ENCODE assay signal across 8 cellular contexts in the genomic region with DNA sequence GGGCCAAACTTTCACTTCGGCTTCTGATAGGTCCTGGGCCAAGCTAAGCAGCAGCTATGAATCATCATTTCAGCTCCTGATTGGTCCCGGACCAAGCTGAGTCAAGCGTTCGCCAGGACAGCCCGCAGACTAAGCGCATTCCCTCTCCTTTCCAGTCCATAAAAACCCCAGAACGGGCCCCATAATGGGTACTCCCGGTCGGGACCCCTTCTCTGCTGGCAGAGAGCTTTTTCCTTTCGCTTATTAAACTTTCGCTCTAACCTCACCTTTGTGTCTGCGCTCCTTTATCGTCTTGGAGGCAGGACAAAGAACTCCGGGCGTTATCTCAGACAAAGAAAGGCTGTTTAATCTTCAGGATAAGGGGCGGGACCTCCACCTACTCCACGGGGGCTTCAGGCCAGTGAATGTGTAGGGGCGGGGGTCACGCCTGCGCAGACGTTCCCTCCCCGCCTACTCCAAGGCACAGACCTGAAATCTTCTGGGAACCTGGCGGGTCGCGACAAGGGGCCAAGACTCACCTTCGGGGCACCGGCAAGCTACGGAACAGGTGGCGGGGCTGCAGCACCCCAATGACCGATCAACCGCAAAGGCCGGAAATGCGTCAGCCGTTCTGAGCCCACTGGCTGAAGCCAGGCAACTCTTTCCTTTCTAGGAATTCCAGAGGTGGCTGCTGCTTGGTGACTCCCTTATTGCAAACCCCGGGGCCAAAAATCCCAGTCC. TPM values are rescaled to one million over a fixed set of nuclear protein-coding genes. Genes with fewer than 3 reads are reported as not detected.
DNase-seq lines count a peak whose midpoint lies in the region; ATAC-seq and TF ChIP-seq lines count a peak whose summit lies in the region.

A gene (minus strand): TSS at position 585 of the 720 bp plus-strand sequence. CDS start 6,465 bp downstream, outside the sequence.

- CTCF ChIA-PET in AG04449 (lab: Yijun Ruan, JAX): interaction anchor here (1.8 to 2.0 kb wide), 2 partner anchors 20 to 22 kb away, joined by 5 to 6 read pairs; no protein-coding TSS in a partner anchor
- CTCF ChIA-PET in activated CD4-positive, alpha-beta T cell treated with anti-CD3 and anti-CD28 coated beads, Interleukin-2, amount 10 ng/mL, durations not matched to agents 7 days and 5 days (lab: Charles Lee): interaction anchor here (1.5 to 3.8 kb wide), 2 partner anchors 20 to 24 kb away, joined by 4 to 20 read pairs; no protein-coding TSS in a partner anchor

- in situ Hi-C loops in GM18951 (cut with MboI; ENCODE audit: low sequenced_read_pairs, unreplicated experiment): no loop called here

- DNase-seq in AG04449 (ENCODE audit: low read depth, low spot score): peak; percentile 94
- peak; percentile 92 for DNase-seq in NCI-H446 treated with DMSO at 0.1 percent for 48 hours (lab: John Stamatoyannopoulos, UW)
- DNase-seq in activated CD4-positive, alpha-beta T cell treated with anti-CD3 and anti-CD28 coated beads, Interleukin-2, amount 10 ng/mL, durations not matched to agents 7 days and 5 days: peak; percentile 62
- peak; percentile 99 for DNase-seq in dedifferentiated amniotic fluid mesenchymal stem cell (ENCODE audit: extremely low spot score)
- peak; percentile 94 to 99 for DNase-seq in left colon
- peak; percentile 84 for DNase-seq in stimulated activated CD4-positive, alpha-beta T cell treated with anti-CD3 and anti-CD28 coated beads, Interleukin-1b, Interleukin-23, amount 100 ng/mL, for 48 hours

- H3K36me3 Mint-ChIP-seq in activated CD4-positive, alpha-beta T cell treated with anti-CD3 and anti-CD28 coated beads, Interleukin-2, amount 10 ng/mL, durations not matched to agents 7 days and 5 days (ENCODE audit: low read depth): peaks cover 8% of the 10 kb centered on the region

- H3K9me3 Mint-ChIP-seq in activated CD4-positive, alpha-beta T cell treated with anti-CD3 and anti-CD28 coated beads, Interleukin-2, amount 10 ng/mL, durations not matched to agents 7 days and 5 days: peaks cover 16% of the 10 kb centered on the region

- TF ChIP-seq POLR2A in GM18951 (IDR thresholded peaks at IDR 0.05; ENCODE audit: extremely low read depth, insufficient read depth, insufficient read length): peak; percentile 52

- peak within 1 kb of the TSS; percentile 80 for H3K4me3 ChIP-seq in AG04449 (ENCODE audit: low read depth, low read length)

- POLR2A ChIA-PET in AG04449 (lab: Yijun Ruan, JAX): interaction anchor here (0.6 to 1.7 kb wide), 11 partner anchors 20 to 1189 kb away, joined by 3 to 6 read pairs (median 3); a partner anchor contains a TSS
- POLR2A ChIA-PET in activated CD4-positive, alpha-beta T cell treated with anti-CD3 and anti-CD28 coated beads, Interleukin-2, amount 10 ng/mL, durations not matched to agents 7 days and 5 days (lab: Charles Lee): interaction anchor here (0.6 to 1.0 kb wide), 4 partner anchors 83 to 502 kb away, joined by 3 read pairs; no protein-coding TSS in a partner anchor

- H3K27ac Mint-ChIP-seq in activated CD4-positive, alpha-beta T cell treated with anti-CD3 and anti-CD28 coated beads, Interleukin-2, amount 10 ng/mL, durations not matched to agents 7 days and 5 days: no peak within 1 kb of the TSS

- TF ChIP-seq CTCF in AG04449 (IDR thresholded peaks at IDR 0.05; ENCODE audit: insufficient read depth, low read length, missing control alignments): no peak

- peaks cover 2% of the 10 kb centered on the region for H3K4me1 Mint-ChIP-seq in activated CD4-positive, alpha-beta T cell treated with anti-CD3 and anti-CD28 coated beads, Interleukin-2, amount 10 ng/mL, durations not matched to agents 7 days and 5 days

- ATAC-seq in HG03159 (IDR thresholded peaks at IDR 0.05; ENCODE audit: unreplicated experiment) (peak; percentile 87), left colon (peak; percentile 91)

- peaks cover 7% of the 10 kb centered on the region for H3K27me3 Mint-ChIP-seq in activated CD4-positive, alpha-beta T cell treated with anti-CD3 and anti-CD28 coated beads, Interleukin-2, amount 10 ng/mL, durations not matched to agents 7 days and 5 days

- intact Hi-C loops in left colon (cut with DNase I, micrococcal nuclease): no loop called here

- no peak within 1 kb of the TSS for H3K4me3 Mint-ChIP-seq in activated CD4-positive, alpha-beta T cell treated with anti-CD3 and anti-CD28 coated beads, Interleukin-2, amount 10 ng/mL, durations not matched to agents 7 days and 5 days

RNA-seq across cellular contexts. Expression of the gene that starts here (rescaled TPM):
- total RNA-seq in activated CD4-positive, alpha-beta T cell treated with anti-CD3 and anti-CD28 coated beads, Interleukin-2, amount 10 ng/mL, durations not matched to agents 7 days and 5 days: under 1 TPM; 0.37 to 0.56 TPM
- 10 to 100 TPM in 1 of 2 donors, 1 to 10 TPM in 1; 8.6 to 10.2 TPM for total RNA-seq in left colon

Comparison
In these comparisons a context has a peak if more than half of its experiments do, and no peak if none do; other contexts are left out.
1. Peak in every context shown above with its lines: DNase-seq, ATAC-seq and H3K4me3 ChIP-seq.
2. RNA of the gene that starts here (total RNA-seq): 8.6 to 10.2 TPM in left colon; 0.37 to 0.56 TPM in activated CD4-positive, alpha-beta T cell treated with anti-CD3 and anti-CD28 coated beads, Interleukin-2, amount 10 ng/mL, durations not matched to agents 7 days and 5 days; every median in the first group is over 4 times any median in the second.
3. Peak in DNase-seq in activated CD4-positive, alpha-beta T cell treated with anti-CD3 and anti-CD28 coated beads, Interleukin-2, amount 10 ng/mL, durations not matched to agents 7 days and 5 days; RNA of the gene not detected or under 1 TPM.